Comparison of ENCODE assay signal across 1 cellular context in the genomic region with DNA sequence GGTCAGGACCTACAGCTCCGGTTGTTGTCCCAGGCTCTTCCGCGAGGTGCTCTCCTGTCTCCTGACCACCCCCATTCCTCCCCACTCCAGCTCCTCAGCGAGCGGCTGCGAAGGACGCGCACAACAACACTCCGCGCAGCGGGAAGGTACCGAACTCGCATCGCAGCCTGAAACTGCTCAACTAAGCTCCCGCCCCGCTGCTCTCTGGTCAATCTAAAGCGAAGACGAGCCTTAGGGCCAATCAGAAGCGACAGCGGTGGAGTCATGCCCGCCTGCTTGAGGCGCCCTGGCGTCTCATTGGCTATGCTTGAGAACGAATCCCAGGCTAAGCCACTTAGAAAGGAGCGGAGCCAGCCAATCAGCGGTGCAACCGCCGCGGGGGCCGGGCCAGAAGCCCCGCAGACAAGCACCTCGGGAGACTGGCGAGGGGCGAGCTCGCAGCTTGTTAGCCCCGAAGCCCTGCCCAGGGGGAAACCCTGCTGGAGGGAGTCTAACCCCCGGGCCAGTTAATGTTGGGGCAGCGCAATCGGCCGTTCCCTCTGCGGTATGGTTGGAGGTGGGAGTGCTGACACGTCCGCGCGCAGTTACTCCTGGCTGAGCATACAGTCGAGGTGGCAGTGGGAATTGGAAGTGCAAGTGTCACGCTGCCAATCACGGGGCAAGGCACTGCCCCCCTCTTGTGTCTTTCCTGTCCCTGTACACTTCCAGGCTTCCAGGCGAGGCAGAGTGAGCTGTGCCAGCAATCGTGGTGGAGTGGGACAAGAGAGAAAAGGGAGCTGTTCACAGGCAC.
TF ChIP-seq lines count a peak whose summit lies in the region.

No MANE protein-coding gene starts in this region.

TF ChIP-seq in HepG2, 621 proteins besides CTCF, POLR2A, EP300 and RAD21 (continued from another document and continues in another):
- no peak for TF ChIP-seq NONO (IDR thresholded peaks at IDR 0.05)
- TF ChIP-seq NONO (CRISPR knock-in tag; conservative IDR thresholded peaks at IDR 0.05) = no peak
- peak; percentile 17; the same call in 1 of the 2 replicates for TF ChIP-seq HOXA3 (CRISPR knock-in tag; IDR thresholded peaks at IDR 0.05)
- TF ChIP-seq ZFP90 (CRISPR knock-in tag; IDR thresholded peaks at IDR 0.05; ENCODE audit: borderline replicate concordance) = 0 out of 2 replicates have a peak, but pooled peaks have one; percentile 65
- TF ChIP-seq, protein P1, sequence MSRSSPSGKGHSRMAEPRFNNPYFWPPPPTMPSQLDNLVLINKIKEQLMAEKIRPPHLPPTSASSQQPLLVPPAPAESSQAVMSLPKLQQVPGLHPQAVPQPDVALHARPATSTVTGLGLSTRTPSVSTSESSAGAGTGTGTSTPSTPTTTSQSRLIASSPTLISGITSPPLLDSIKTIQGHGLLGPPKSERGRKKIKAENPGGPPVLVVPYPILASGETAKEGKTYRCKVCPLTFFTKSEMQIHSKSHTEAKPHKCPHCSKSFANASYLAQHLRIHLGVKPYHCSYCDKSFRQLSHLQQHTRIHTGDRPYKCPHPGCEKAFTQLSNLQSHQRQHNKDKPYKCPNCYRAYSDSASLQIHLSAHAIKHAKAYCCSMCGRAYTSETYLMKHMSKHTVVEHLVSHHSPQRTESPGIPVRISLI (CRISPR knock-in tag; IDR thresholded peaks at IDR 0.05; ENCODE audit: borderline replicate concordance) = peak; percentile 67
- no peak for TF ChIP-seq NKX3-1 (CRISPR knock-in tag; IDR thresholded peaks at IDR 0.05)
- TF ChIP-seq MIER2 (CRISPR knock-in tag; IDR thresholded peaks at IDR 0.05) = no peak
- peak; percentile 51; the same call in 1 of the 2 replicates for TF ChIP-seq SMAD1 (CRISPR knock-in tag; IDR thresholded peaks at IDR 0.05; ENCODE audit: borderline replicate concordance, low read depth)
- no peak for TF ChIP-seq MED8 (CRISPR knock-in tag; IDR thresholded peaks at IDR 0.05; ENCODE audit: insufficient replicate concordance)
- no peak for TF ChIP-seq ELF4 (CRISPR knock-in tag; IDR thresholded peaks at IDR 0.05; ENCODE audit: borderline replicate concordance)
- peak; percentile 96 for TF ChIP-seq SP4 (CRISPR knock-in tag; IDR thresholded peaks at IDR 0.05)
- no peak for TF ChIP-seq ZNF207 (IDR thresholded peaks at IDR 0.05; ENCODE audit: borderline replicate concordance)
- peak; percentile 26; the same call in 1 of the 2 replicates for TF ChIP-seq ZNF776 (CRISPR knock-in tag; IDR thresholded peaks at IDR 0.05)
- TF ChIP-seq ZNF609 (CRISPR knock-in tag; IDR thresholded peaks at IDR 0.05; ENCODE audit: borderline replicate concordance) = peak; percentile 14; the same call in 1 of the 2 replicates
- TF ChIP-seq ZFX (CRISPR knock-in tag; IDR thresholded peaks at IDR 0.05; ENCODE audit: low read depth) = peak; percentile 15; the same call in 1 of the 2 replicates
- no peak for TF ChIP-seq ZKSCAN5 (CRISPR knock-in tag; IDR thresholded peaks at IDR 0.05)
- TF ChIP-seq YEATS4 (CRISPR knock-in tag; IDR thresholded peaks at IDR 0.05; ENCODE audit: borderline replicate concordance) = no peak
- TF ChIP-seq, protein P2, sequence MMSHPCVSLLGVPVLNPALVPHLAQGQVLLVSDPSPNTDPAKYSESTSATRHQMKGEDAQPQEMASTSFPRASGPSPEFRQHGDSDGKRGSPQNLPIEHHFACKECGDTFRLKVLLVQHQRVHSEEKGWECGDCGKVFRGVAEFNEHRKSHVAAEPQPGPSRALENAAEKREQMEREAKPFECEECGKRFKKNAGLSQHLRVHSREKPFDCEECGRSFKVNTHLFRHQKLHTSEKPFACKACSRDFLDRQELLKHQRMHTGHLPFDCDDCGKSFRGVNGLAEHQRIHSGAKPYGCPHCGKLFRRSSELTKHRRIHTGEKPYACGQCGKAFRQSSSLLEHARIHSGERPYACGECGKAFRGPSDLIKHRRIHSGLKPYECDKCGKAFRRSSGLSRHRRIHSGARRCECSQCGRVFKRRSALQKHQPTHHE (CRISPR knock-in tag; IDR thresholded peaks at IDR 0.05; ENCODE audit: borderline replicate concordance) = peak; percentile 62; the same call in 1 of the 2 replicates
- 0 out of 2 replicates have a peak, but pooled peaks have one; percentile 26 for TF ChIP-seq ZBTB7B (CRISPR knock-in tag; IDR thresholded peaks at IDR 0.05)
- TF ChIP-seq MEF2D (CRISPR knock-in tag; IDR thresholded peaks at IDR 0.05) = 0 out of 2 replicates have a peak, but pooled peaks have one; percentile 1
- 0 out of 2 replicates have a peak, but pooled peaks have one; percentile 8 for TF ChIP-seq KMT2B (CRISPR knock-in tag; IDR thresholded peaks at IDR 0.05)
- no peak for TF ChIP-seq DR1 (CRISPR knock-in tag; IDR thresholded peaks at IDR 0.05)
- TF ChIP-seq, protein P3, sequence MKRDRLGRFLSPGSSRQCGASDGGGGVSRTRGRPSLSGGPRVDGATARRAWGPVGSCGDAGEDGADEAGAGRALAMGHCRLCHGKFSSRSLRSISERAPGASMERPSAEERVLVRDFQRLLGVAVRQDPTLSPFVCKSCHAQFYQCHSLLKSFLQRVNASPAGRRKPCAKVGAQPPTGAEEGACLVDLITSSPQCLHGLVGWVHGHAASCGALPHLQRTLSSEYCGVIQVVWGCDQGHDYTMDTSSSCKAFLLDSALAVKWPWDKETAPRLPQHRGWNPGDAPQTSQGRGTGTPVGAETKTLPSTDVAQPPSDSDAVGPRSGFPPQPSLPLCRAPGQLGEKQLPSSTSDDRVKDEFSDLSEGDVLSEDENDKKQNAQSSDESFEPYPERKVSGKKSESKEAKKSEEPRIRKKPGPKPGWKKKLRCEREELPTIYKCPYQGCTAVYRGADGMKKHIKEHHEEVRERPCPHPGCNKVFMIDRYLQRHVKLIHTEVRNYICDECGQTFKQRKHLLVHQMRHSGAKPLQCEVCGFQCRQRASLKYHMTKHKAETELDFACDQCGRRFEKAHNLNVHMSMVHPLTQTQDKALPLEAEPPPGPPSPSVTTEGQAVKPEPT (CRISPR knock-in tag; IDR thresholded peaks at IDR 0.05; ENCODE audit: low read depth) = no peak
- TF ChIP-seq RBFOX2 (IDR thresholded peaks at IDR 0.05; ENCODE audit: low read depth, low read length) = peak; percentile 60; the same call in 1 of the 2 replicates
- TF ChIP-seq, protein P4, sequence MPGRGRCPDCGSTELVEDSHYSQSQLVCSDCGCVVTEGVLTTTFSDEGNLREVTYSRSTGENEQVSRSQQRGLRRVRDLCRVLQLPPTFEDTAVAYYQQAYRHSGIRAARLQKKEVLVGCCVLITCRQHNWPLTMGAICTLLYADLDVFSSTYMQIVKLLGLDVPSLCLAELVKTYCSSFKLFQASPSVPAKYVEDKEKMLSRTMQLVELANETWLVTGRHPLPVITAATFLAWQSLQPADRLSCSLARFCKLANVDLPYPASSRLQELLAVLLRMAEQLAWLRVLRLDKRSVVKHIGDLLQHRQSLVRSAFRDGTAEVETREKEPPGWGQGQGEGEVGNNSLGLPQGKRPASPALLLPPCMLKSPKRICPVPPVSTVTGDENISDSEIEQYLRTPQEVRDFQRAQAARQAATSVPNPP (CRISPR knock-in tag; IDR thresholded peaks at IDR 0.05) = no peak
- TF ChIP-seq SPEN (CRISPR knock-in tag; IDR thresholded peaks at IDR 0.05; ENCODE audit: low read depth) = no peak; the same call in 1 of the 2 replicates
- peak; percentile 24; the same call in 1 of the 2 replicates for TF ChIP-seq ZNF556 (CRISPR knock-in tag; IDR thresholded peaks at IDR 0.05; ENCODE audit: borderline replicate concordance)
- TF ChIP-seq ZFP1 (CRISPR knock-in tag; IDR thresholded peaks at IDR 0.05) = no peak
- no peak for TF ChIP-seq TRIM24 (CRISPR knock-in tag; IDR thresholded peaks at IDR 0.05)
- no peak for TF ChIP-seq ATAD3A (CRISPR knock-in tag; IDR thresholded peaks at IDR 0.05)
- 0 out of 2 replicates have a peak, but pooled peaks have one; percentile 8 for TF ChIP-seq SP5 (CRISPR knock-in tag; IDR thresholded peaks at IDR 0.05; ENCODE audit: borderline replicate concordance, low read depth)
- 0 out of 2 replicates have a peak, but pooled peaks have one; percentile 51 for TF ChIP-seq RXRA (CRISPR knock-in tag; IDR thresholded peaks at IDR 0.05)
- no peak for TF ChIP-seq HNF4A (CRISPR knock-in tag; IDR thresholded peaks at IDR 0.05)
- no peak for TF ChIP-seq NFE2L2 (IDR thresholded peaks at IDR 0.05; ENCODE audit: low read length)
- TF ChIP-seq USF2 (IDR thresholded peaks at IDR 0.05; ENCODE audit: low read depth, low read length) = no peak
- TF ChIP-seq USF2 (CRISPR knock-in tag; IDR thresholded peaks at IDR 0.05; ENCODE audit: borderline replicate concordance) = no peak
- peak; percentile 23; the same call in 1 of the 2 replicates for TF ChIP-seq ZNF552 (CRISPR knock-in tag; IDR thresholded peaks at IDR 0.05; ENCODE audit: borderline replicate concordance)
- TF ChIP-seq, protein P5, sequence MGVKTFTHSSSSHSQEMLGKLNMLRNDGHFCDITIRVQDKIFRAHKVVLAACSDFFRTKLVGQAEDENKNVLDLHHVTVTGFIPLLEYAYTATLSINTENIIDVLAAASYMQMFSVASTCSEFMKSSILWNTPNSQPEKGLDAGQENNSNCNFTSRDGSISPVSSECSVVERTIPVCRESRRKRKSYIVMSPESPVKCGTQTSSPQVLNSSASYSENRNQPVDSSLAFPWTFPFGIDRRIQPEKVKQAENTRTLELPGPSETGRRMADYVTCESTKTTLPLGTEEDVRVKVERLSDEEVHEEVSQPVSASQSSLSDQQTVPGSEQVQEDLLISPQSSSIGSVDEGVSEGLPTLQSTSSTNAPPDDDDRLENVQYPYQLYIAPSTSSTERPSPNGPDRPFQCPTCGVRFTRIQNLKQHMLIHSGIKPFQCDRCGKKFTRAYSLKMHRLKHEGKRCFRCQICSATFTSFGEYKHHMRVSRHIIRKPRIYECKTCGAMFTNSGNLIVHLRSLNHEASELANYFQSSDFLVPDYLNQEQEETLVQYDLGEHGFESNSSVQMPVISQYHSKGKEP (CRISPR knock-in tag; IDR thresholded peaks at IDR 0.05) = no peak
- no peak for TF ChIP-seq BCLAF1 (IDR thresholded peaks at IDR 0.05)
- TF ChIP-seq ARID2 (CRISPR knock-in tag; IDR thresholded peaks at IDR 0.05; ENCODE audit: borderline replicate concordance) = no peak
- TF ChIP-seq KDM3A (CRISPR knock-in tag; IDR thresholded peaks at IDR 0.05; ENCODE audit: low read depth) = no peak
- TF ChIP-seq SNAI1 (CRISPR knock-in tag; IDR thresholded peaks at IDR 0.05; ENCODE audit: borderline replicate concordance) = 0 out of 2 replicates have a peak, but pooled peaks have one; percentile 86
- no peak for TF ChIP-seq KLF13 (CRISPR knock-in tag; IDR thresholded peaks at IDR 0.05)
